ENCODE assay signal across 1 cellular context in the genomic region with DNA sequence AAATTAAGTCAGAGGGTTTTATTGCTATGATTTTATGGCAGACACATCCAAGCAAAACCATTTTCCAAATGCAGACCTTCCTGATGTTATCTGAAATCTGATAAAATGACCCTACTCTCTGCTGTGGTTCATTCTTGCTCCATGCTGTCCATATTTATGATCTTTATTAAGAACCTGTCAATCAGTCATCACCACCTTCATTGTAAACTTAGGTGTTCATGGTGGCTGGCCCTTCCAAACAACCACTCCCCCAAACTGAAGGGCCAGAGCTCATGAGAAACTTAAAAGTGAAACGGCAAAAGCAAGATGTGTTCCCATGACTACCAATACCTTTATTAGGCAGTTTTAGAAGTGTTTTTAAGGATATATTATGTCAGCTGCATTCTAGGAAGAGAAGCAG.
TF ChIP-seq lines count a peak whose summit lies in the region.

No MANE protein-coding gene starts in this region.

TF ChIP-seq in HepG2, 621 proteins besides CTCF, POLR2A, EP300 and RAD21:
- TF ChIP-seq ZFP36L2 (CRISPR knock-in tag; IDR thresholded peaks at IDR 0.05): no peak
- TF ChIP-seq NFYB (CRISPR knock-in tag; IDR thresholded peaks at IDR 0.05): no peak
- peak; percentile 53 for TF ChIP-seq RBM22 (optimal IDR thresholded peaks at IDR 0.05; ENCODE audit: low read length)
- TF ChIP-seq FOXC1 (CRISPR knock-in tag; IDR thresholded peaks at IDR 0.05; ENCODE audit: borderline replicate concordance): no peak
- TF ChIP-seq KDM6A (CRISPR knock-in tag; IDR thresholded peaks at IDR 0.05; ENCODE audit: low read depth): no peak
- TF ChIP-seq ZNF331 (CRISPR knock-in tag; IDR thresholded peaks at IDR 0.05): no peak
- no peak for TF ChIP-seq NR3C1 (CRISPR knock-in tag; IDR thresholded peaks at IDR 0.05)
- TF ChIP-seq SMYD3 (CRISPR knock-in tag; IDR thresholded peaks at IDR 0.05): no peak
- TF ChIP-seq HNRNPLL (IDR thresholded peaks at IDR 0.05; ENCODE audit: low read depth, low read length, poor library complexity, severe bottlenecking): no peak
